Comparison of ENCODE assay signal across 8 cellular contexts in the genomic region with DNA sequence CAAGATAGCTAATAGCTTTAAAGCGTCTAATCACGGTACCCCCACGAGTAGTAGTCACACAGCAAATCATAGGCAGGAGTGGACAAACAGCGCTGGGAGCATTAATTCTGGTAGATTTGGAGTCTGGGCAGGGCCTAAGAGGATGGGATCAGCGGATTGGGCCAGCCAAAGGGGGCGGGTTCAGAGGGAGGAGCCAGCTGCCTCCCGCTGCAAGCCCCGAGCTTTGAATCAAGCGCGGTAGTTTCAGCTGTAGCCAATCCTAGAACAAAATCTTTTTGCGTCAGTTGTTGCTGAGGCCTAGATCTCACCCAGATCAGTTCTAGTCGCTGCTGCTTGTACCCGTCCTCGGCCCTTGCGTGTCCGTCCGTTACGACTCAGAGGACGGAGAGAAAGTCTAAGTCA. TPM values are rescaled to one million over a fixed set of nuclear protein-coding genes. Genes with fewer than 3 reads are reported as not detected.
DNase-seq lines count a peak whose midpoint lies in the region; ATAC-seq, FAIRE-seq and TF ChIP-seq lines count a peak whose summit lies in the region.

No MANE protein-coding gene starts in this region.

- TSS peak; percentile 84 for BruUV-seq in HepG2 (replicated peaks; lab: Mats Ljungman, UMichigan)

- no peak for TF ChIP-seq RAD21 in HepG2 (CRISPR knock-in tag; IDR thresholded peaks at IDR 0.05)

- CTCF ChIA-PET in HepG2 (lab: Yijun Ruan, JAX; ENCODE audit: low intra/inter-chr PET ratio, low total read pairs): no interaction called here

- H3K27me3 ChIP-seq in BE2C (no peaks in the 10 kb centered on the region), HepG2 (ENCODE audit: control insufficient read depth in 1 of 2, insufficient read depth in 2 of 2, low read length in 2 of 2) (no peaks in the 10 kb centered on the region; a peak in 2 of 5 replicates)

- no peak for TF ChIP-seq POLR2A in HepG2 (IDR thresholded peaks at IDR 0.05; ENCODE audit: insufficient read depth in 1 of 2, low read depth in 2 of 2, low read length in 2 of 2)

- peaks cover 34% of the 10 kb centered on the region for H4K20me1 ChIP-seq in HepG2 (ENCODE audit: insufficient read depth, low read length)

- TF ChIP-seq CTCF in BE2C (IDR thresholded peaks at IDR 0.05; ENCODE audit: low read depth, low read length) (no peak), HepG2 (CRISPR knock-in tag; IDR thresholded peaks at IDR 0.05) (no peak)

- H3K4me1 ChIP-seq in BE2C (no peaks in the 10 kb centered on the region), HepG2 (ENCODE audit: insufficient read depth, low read length) (peaks cover 32% of the 10 kb centered on the region)

- H3K36me3 ChIP-seq in BE2C (no peaks in the 10 kb centered on the region), HepG2 (replicated peaks in 1 of 2; ENCODE audit: control insufficient read depth in 1 of 2, insufficient read depth in 2 of 2, low read length in 2 of 2) (peaks cover 0 to 5% of the 10 kb centered on the region in 2 experiments; a peak in 2 of 5 replicates)

- H2AFZ ChIP-seq in HepG2 (ENCODE audit: low read length): peak overlapping the region; percentile 97

- ATAC-seq in GM19328 (IDR thresholded peaks at IDR 0.05; ENCODE audit: unreplicated experiment) (peak; percentile 73), HG03469 (IDR thresholded peaks at IDR 0.05; ENCODE audit: unreplicated experiment) (peak; percentile 72), HepG2 (peak; percentile 90)

- no peak for TF ChIP-seq EP300 in HepG2 (IDR thresholded peaks at IDR 0.05; ENCODE audit: low read depth in 2 of 2, low read length in 2 of 2)
- no peak for TF ChIP-seq EP300 in HepG2 (CRISPR knock-in tag; IDR thresholded peaks at IDR 0.05; ENCODE audit: borderline replicate concordance)

- intact Hi-C loops in HepG2 (cut with micrococcal nuclease; ENCODE audit: unreplicated experiment): loop anchor here (5.0 kb wide), 1 partner anchor 169 kb away; a partner anchor contains a TSS

- peak overlapping the region; percentile 99 for H3K9ac ChIP-seq in HepG2 (ENCODE audit: insufficient read depth, low read depth, low read length)

- 0% methylated on average over 16 of the region's 19 CpGs for WGBS in HepG2 (ENCODE audit: low lambda C conversion rate)

- in situ Hi-C loops in HepG2 (cut with HindIII; ENCODE audit: extremely low pct_ligation_motif_present, low pct_unique_long_range_greater_than_20kb): loop anchor here (25.0 kb wide), 1 partner anchor 221 kb away; no protein-coding TSS in a partner anchor

- H3K4me3 ChIP-seq in BE2C (ENCODE audit: low read depth, low read length): peak overlapping the region; percentile 95
- peak overlapping the region; percentile 90 to 96 (median 95) for H3K4me3 ChIP-seq in HepG2 (replicated peaks in 1 of 3; ENCODE audit: insufficient read depth in 1 of 3, low read depth in 2 of 3, low read length in 3 of 3)

- DNase-seq in BE2C (peak; percentile 89), NCI-H526 (lab: John Stamatoyannopoulos, UW) (peak; percentile 99), dermis microvascular lymphatic vessel endothelial cell (ENCODE audit: low read depth in 2 of 2) (peak; percentile 95 to 98), HepG2 (ENCODE audit: low spot score) (peak; percentile 95)
- peak; percentile 92 for DNase-seq in activated CD4-positive, alpha-beta T cell treated with anti-CD3 and anti-CD28 coated beads, Interleukin-2, amount 50 U/mL, for 1 hour
- peak; percentile 94 for DNase-seq in stimulated activated CD4-positive, alpha-beta T cell treated with anti-CD3 and anti-CD28 coated beads, Interleukin-4, amount 100 ng/mL, for 1 hour

- H3K27ac ChIP-seq in HepG2 (ENCODE audit: extremely low read length, insufficient read depth, low read length): peak overlapping the region; percentile 98

- H3K79me2 ChIP-seq in HepG2 (ENCODE audit: insufficient read depth, low read length): peaks cover 42% of the 10 kb centered on the region

- peak overlapping the region; percentile 82 for H3K4me2 ChIP-seq in HepG2 (ENCODE audit: low read depth, low read length)

- peak; percentile 91 for FAIRE-seq in HepG2 (lab: Jason Lieb, UNC)

- POLR2A ChIA-PET in HepG2 (lab: Yijun Ruan, JAX): interaction anchor here (0.6 to 4.5 kb wide), 19 partner anchors 9 to 571 kb away, joined by 3 to 79 read pairs (median 5); a partner anchor contains a TSS

- H3K9me3 ChIP-seq in BE2C (no peaks in the 10 kb centered on the region), HepG2 (ENCODE audit: low read length) (no peaks in the 10 kb centered on the region)

RNA-seq across cellular contexts. Expression of a gene that starts 0.6 kb away (rescaled TPM):
- polyA plus RNA-seq in BE2C (2012; ENCODE audit: insufficient read depth, insufficient read length, low read depth): 36.6 TPM
- total RNA-seq in dermis microvascular lymphatic vessel endothelial cell (64.9 and 69.4 TPM in 2 replicates), HepG2 (2016; rRNA removed; fragmentation: Illumina TruSeq; extraction: Trizol) (256 and 359 TPM in 2 replicates)
- total RNA-seq in HepG2 (2016; cell fraction: cytosol; rRNA removed; fragmentation: Illumina TruSeq; extraction: Trizol; ENCODE audit: low read depth): 56.5 and 57.9 TPM in 2 replicates
- total RNA-seq in HepG2 (2016; cell fraction: insoluble cytoplasmic fraction; rRNA removed; fragmentation: Illumina TruSeq; extraction: Trizol): 274 and 345 TPM in 2 replicates
- total RNA-seq in HepG2 (2016; cell fraction: membrane; rRNA removed; fragmentation: Illumina TruSeq; extraction: Trizol): 59.8 and 65.7 TPM in 2 replicates
- total RNA-seq in HepG2 (2016; cell fraction: nucleus; rRNA removed; fragmentation: Illumina TruSeq; extraction: Trizol): 169 and 186 TPM in 2 replicates
- 105 and 132 TPM in 2 replicates for polyA plus RNA-seq in HepG2 (2011; rRNA removed)
- polyA plus RNA-seq in HepG2 (2011; cell fraction: cytosol; rRNA removed): 78.7 and 83.2 TPM in 2 replicates
- 94.3 and 131 TPM in 2 replicates for polyA plus RNA-seq in HepG2 (2011; cell fraction: nucleus; rRNA removed)
- 102 and 153 TPM in 2 replicates for polyA plus RNA-seq in HepG2 (2012)
- 22.1 and 22.6 TPM in 2 replicates for polyA plus RNA-seq in HepG2 (2016; cell fraction: cytosol; fragmentation: Illumina TruSeq; extraction: Trizol; ENCODE audit: low read depth)
- 462 and 490 TPM in 2 replicates for polyA plus RNA-seq in HepG2 (2016; cell fraction: insoluble cytoplasmic fraction; fragmentation: Illumina TruSeq; extraction: Trizol; ENCODE audit: low read depth)
- polyA plus RNA-seq in HepG2 (2016; cell fraction: membrane; fragmentation: Illumina TruSeq; extraction: Trizol; ENCODE audit: low read depth): 35.8 and 36.2 TPM in 2 replicates
- 327 and 350 TPM in 2 replicates for polyA plus RNA-seq in HepG2 (2016; cell fraction: nucleus; fragmentation: Illumina TruSeq; extraction: Trizol; ENCODE audit: insufficient read depth, low read depth)
- 96.7 and 116 TPM in 2 replicates for polyA minus RNA-seq in HepG2 (2011; rRNA and poly(A)+ RNA removed; ENCODE audit: low replicate concordance)
- polyA minus RNA-seq in HepG2 (2011; cell fraction: cytosol; rRNA and poly(A)+ RNA removed): 68.0 and 69.6 TPM in 2 replicates
- polyA minus RNA-seq in HepG2 (2011; cell fraction: nucleus; rRNA and poly(A)+ RNA removed): 86.8 and 102 TPM in 2 replicates

RNA-seq across cellular contexts. Expression of a gene that starts 32.6 kb away (rescaled TPM):
- 183 TPM for polyA plus RNA-seq in BE2C (2012; ENCODE audit: insufficient read depth, insufficient read length, low read depth)
- total RNA-seq in dermis microvascular lymphatic vessel endothelial cell (185 and 277 TPM in 2 replicates), HepG2 (2016; rRNA removed; fragmentation: Illumina TruSeq; extraction: Trizol) (217 and 233 TPM in 2 replicates)
- 83.2 and 92.8 TPM in 2 replicates for total RNA-seq in HepG2 (2016; cell fraction: cytosol; rRNA removed; fragmentation: Illumina TruSeq; extraction: Trizol; ENCODE audit: low read depth)
- 217 and 238 TPM in 2 replicates for total RNA-seq in HepG2 (2016; cell fraction: insoluble cytoplasmic fraction; rRNA removed; fragmentation: Illumina TruSeq; extraction: Trizol)
- total RNA-seq in HepG2 (2016; cell fraction: membrane; rRNA removed; fragmentation: Illumina TruSeq; extraction: Trizol): 122 and 152 TPM in 2 replicates
- total RNA-seq in HepG2 (2016; cell fraction: nucleus; rRNA removed; fragmentation: Illumina TruSeq; extraction: Trizol): 126 and 130 TPM in 2 replicates
- 181 and 188 TPM in 2 replicates for polyA plus RNA-seq in HepG2 (2011; rRNA removed)
- 171 and 206 TPM in 2 replicates for polyA plus RNA-seq in HepG2 (2011; cell fraction: cytosol; rRNA removed)
- polyA plus RNA-seq in HepG2 (2011; cell fraction: nucleus; rRNA removed): 120 and 146 TPM in 2 replicates
- polyA plus RNA-seq in HepG2 (2012): 115 TPM in 2 replicates
- 68.5 and 93.5 TPM in 2 replicates for polyA plus RNA-seq in HepG2 (2016; cell fraction: cytosol; fragmentation: Illumina TruSeq; extraction: Trizol; ENCODE audit: low read depth)
- polyA plus RNA-seq in HepG2 (2016; cell fraction: insoluble cytoplasmic fraction; fragmentation: Illumina TruSeq; extraction: Trizol; ENCODE audit: low read depth): 208 and 214 TPM in 2 replicates
- 89.6 and 126 TPM in 2 replicates for polyA plus RNA-seq in HepG2 (2016; cell fraction: membrane; fragmentation: Illumina TruSeq; extraction: Trizol; ENCODE audit: low read depth)
- 233 and 234 TPM in 2 replicates for polyA plus RNA-seq in HepG2 (2016; cell fraction: nucleus; fragmentation: Illumina TruSeq; extraction: Trizol; ENCODE audit: insufficient read depth, low read depth)
- 185 and 208 TPM in 2 replicates for polyA minus RNA-seq in HepG2 (2011; rRNA and poly(A)+ RNA removed; ENCODE audit: low replicate concordance)
- 70.5 and 79.0 TPM in 2 replicates for polyA minus RNA-seq in HepG2 (2011; cell fraction: cytosol; rRNA and poly(A)+ RNA removed)
- polyA minus RNA-seq in HepG2 (2011; cell fraction: nucleus; rRNA and poly(A)+ RNA removed): 93.6 and 111 TPM in 2 replicates

RNA-seq across cellular contexts. Expression of a gene that starts 40.6 kb away (rescaled TPM):
- polyA plus RNA-seq in BE2C (2012; ENCODE audit: insufficient read depth, insufficient read length, low read depth): 0.36 TPM
- total RNA-seq in dermis microvascular lymphatic vessel endothelial cell: 0.51 and 1.0 TPM in 2 replicates
- 0.24 and 1.5 TPM in 2 replicates for total RNA-seq in HepG2 (2016; rRNA removed; fragmentation: Illumina TruSeq; extraction: Trizol)
- 0.26 and 0.30 TPM in 2 replicates for total RNA-seq in HepG2 (2016; cell fraction: cytosol; rRNA removed; fragmentation: Illumina TruSeq; extraction: Trizol; ENCODE audit: low read depth)
- 0.18 and 1.4 TPM in 2 replicates for total RNA-seq in HepG2 (2016; cell fraction: insoluble cytoplasmic fraction; rRNA removed; fragmentation: Illumina TruSeq; extraction: Trizol)
- 0.37 and 0.41 TPM in 2 replicates for total RNA-seq in HepG2 (2016; cell fraction: membrane; rRNA removed; fragmentation: Illumina TruSeq; extraction: Trizol)
- total RNA-seq in HepG2 (2016; cell fraction: nucleus; rRNA removed; fragmentation: Illumina TruSeq; extraction: Trizol): 1.7 and 2.5 TPM in 2 replicates
- polyA plus RNA-seq in HepG2 (2011; rRNA removed): 3.2 and 3.3 TPM in 2 replicates
- 0.64 and 0.82 TPM in 2 replicates for polyA plus RNA-seq in HepG2 (2011; cell fraction: cytosol; rRNA removed)
- 23.6 and 26.7 TPM in 2 replicates for polyA plus RNA-seq in HepG2 (2011; cell fraction: nucleus; rRNA removed)
- 2.9 and 3.4 TPM in 2 replicates for polyA plus RNA-seq in HepG2 (2012)
- 0.18 and 0.35 TPM in 2 replicates for polyA plus RNA-seq in HepG2 (2016; cell fraction: cytosol; fragmentation: Illumina TruSeq; extraction: Trizol; ENCODE audit: low read depth)
- polyA plus RNA-seq in HepG2 (2016; cell fraction: insoluble cytoplasmic fraction; fragmentation: Illumina TruSeq; extraction: Trizol; ENCODE audit: low read depth): 0.20 TPM in 1 of 2 replicates, not detected in the other
- 0.13 and 0.33 TPM in 2 replicates for polyA plus RNA-seq in HepG2 (2016; cell fraction: membrane; fragmentation: Illumina TruSeq; extraction: Trizol; ENCODE audit: low read depth)
- polyA plus RNA-seq in HepG2 (2016; cell fraction: nucleus; fragmentation: Illumina TruSeq; extraction: Trizol; ENCODE audit: insufficient read depth, low read depth): 4.6 and 5.9 TPM in 2 replicates
- polyA minus RNA-seq in HepG2 (2011; rRNA and poly(A)+ RNA removed; ENCODE audit: low replicate concordance): 4.0 and 9.6 TPM in 2 replicates
- polyA minus RNA-seq in HepG2 (2011; cell fraction: cytosol; rRNA and poly(A)+ RNA removed): 0.62 TPM in 1 of 2 replicates, not detected in the other
- polyA minus RNA-seq in HepG2 (2011; cell fraction: nucleus; rRNA and poly(A)+ RNA removed): 10.6 and 12.4 TPM in 2 replicates

Comparison
In these comparisons a context has a peak if more than half of its experiments do, and no peak if none do; other contexts are left out.
1. Peak in every context shown above with its lines: DNase-seq, ATAC-seq, H3K4me3 ChIP-seq and H3K27ac ChIP-seq.